Comparison of ENCODE assay signal across 13 cellular contexts in genomic region chr1:202287196-202287595, GRCh38.
"Had no signal": no experiment of that assay in that cellular context is flagged by ENCODE, and none has a peak within 500 bp of the region (broad histone marks: within the 10 kb centered on the region; RNA-seq: fewer than 3 reads in every experiment).

No MANE protein-coding gene starts in this region.

- ATAC-seq: activated CD4-positive, CD25-positive, alpha-beta regulatory T cell treated with anti-CD3 and anti-CD28 coated beads, Interleukin-2, amount 50 U/mL, for 24 hours; activated naive CD8-positive, alpha-beta T cell treated with anti-CD3 and anti-CD28 coated beads, Interleukin-2, amount 50 U/mL, for 24 hours; activated T-cell treated with anti-CD3 and anti-CD28 coated beads, Interleukin-2, amount 50 U/mL, for 4 hours; stimulated activated naive B cell treated with anti-CD40 and anti-IgM and Interleukin-4, amounts not matched to agents 10 μg/mL and 1 μg/mL and 100 μg/mL, for 72 hours had no signal

- H3K27ac ChIP-seq: esophagus muscularis mucosa, hepatocyte had no signal

- H3K9me3 ChIP-seq: breast epithelium, esophagus muscularis mucosa had no signal

- H3K4me3 ChIP-seq: breast epithelium, esophagus muscularis mucosa, hepatocyte had no signal

- H3K27me3 ChIP-seq: breast epithelium, hepatocyte had no signal

- H3K36me3 ChIP-seq: breast epithelium, esophagus muscularis mucosa had no signal

- DNase-seq: activated CD4-positive, alpha-beta T cell treated with anti-CD3 and anti-CD28 coated beads, Interleukin-2, amount 10 ng/mL, durations not matched to agents 7 days and 5 days; activated CD8-positive, alpha-beta memory T cell treated with anti-CD3 and anti-CD28 coated beads, Interleukin-2, amount 50 U/mL, for 4 hours; activated naive CD4-positive, alpha-beta T cell treated with anti-CD3 and anti-CD28 coated beads for 36 hours; activated naive CD8-positive, alpha-beta T cell treated with anti-CD3 and anti-CD28 coated beads, Interleukin-2, amount 50 U/mL, for 24 hours; activated T-cell treated with anti-CD3 and anti-CD28 coated beads, Interleukin-2, amount 50 U/mL, for 4 hours; effector memory CD4-positive, alpha-beta T cell; nucleus accumbens; stimulated activated naive B cell treated with anti-CD40 and anti-IgM and Interleukin-4, amounts not matched to agents 10 μg/mL and 1 μg/mL and 100 μg/mL, for 72 hours; T1000 had no signal
